In the genomic region with DNA sequence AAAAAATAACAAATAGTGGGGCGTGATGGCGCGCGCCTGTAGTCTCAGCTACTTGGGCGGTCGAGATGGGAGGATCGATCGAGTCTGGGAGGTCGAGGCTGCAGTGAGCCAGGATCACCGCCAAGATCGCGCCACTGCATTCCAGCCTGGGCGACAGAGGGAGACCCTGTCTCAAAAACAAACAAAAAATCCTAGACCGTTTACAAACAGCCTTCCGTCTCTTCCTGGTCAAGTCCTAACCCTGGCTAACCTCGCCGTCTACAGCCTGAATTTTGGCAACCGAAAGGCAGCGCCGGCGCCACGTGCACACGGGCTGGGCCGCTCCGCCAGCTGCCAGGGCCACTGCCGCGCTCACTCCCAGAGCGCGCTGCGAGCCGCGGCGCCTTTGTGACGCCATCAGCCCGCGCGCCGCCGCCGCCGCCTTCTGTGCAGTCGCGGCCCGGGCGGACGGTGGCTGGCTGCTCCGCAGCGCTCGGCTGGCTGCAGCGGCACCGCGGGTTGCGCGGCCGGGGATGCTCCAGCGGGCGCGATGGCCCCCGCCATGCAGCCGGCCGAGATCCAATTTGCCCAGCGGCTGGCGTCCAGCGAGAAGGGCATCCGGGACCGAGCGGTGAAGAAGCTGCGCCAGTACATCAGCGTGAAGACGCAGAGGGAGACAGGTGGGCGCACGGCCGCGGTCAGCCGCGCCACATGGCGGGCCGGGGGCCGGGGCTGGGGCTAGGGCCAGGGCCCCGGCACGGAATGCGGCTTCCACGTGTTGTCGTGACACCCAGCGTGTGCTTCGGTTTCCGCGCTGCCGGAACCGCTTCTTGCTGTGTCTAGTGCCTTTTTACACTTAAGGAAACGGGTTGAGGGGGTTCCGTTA, we compare ENCODE assay signal across 8 cellular contexts. TPM values are rescaled to one million over a fixed set of nuclear protein-coding genes. Genes with fewer than 3 reads are reported as not detected.
A peak's percentile ranks its signal among the peaks of the same experiment; 100 is the strongest.
DNase-seq lines count a peak whose midpoint lies in the region; ATAC-seq and TF ChIP-seq lines count a peak whose summit lies in the region.

A gene (minus strand): TSS at position 353 of the 865 bp plus-strand sequence. CDS start 1,392 bp downstream, outside the sequence.
A gene with protein sequence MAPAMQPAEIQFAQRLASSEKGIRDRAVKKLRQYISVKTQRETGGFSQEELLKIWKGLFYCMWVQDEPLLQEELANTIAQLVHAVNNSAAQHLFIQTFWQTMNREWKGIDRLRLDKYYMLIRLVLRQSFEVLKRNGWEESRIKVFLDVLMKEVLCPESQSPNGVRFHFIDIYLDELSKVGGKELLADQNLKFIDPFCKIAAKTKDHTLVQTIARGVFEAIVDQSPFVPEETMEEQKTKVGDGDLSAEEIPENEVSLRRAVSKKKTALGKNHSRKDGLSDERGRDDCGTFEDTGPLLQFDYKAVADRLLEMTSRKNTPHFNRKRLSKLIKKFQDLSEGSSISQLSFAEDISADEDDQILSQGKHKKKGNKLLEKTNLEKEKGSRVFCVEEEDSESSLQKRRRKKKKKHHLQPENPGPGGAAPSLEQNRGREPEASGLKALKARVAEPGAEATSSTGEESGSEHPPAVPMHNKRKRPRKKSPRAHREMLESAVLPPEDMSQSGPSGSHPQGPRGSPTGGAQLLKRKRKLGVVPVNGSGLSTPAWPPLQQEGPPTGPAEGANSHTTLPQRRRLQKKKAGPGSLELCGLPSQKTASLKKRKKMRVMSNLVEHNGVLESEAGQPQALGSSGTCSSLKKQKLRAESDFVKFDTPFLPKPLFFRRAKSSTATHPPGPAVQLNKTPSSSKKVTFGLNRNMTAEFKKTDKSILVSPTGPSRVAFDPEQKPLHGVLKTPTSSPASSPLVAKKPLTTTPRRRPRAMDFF (plus strand): TSS at position 425 of the 865 bp plus-strand sequence. CDS start 105 bp downstream, at position 530.

- intact Hi-C loops in Caco-2 (cut with micrococcal nuclease; ENCODE audit: unreplicated experiment) (loop anchor here (2.0 kb wide), 1 partner anchor 53 kb away; no protein-coding TSS in a partner anchor), IMR-90 (cut with micrococcal nuclease) (no loop called here), PC-9 (cut with micrococcal nuclease; ENCODE audit: unreplicated experiment) (loop anchor here (5.0 to 10.0 kb wide), 3 partner anchors 53 to 125 kb away; a partner anchor contains a TSS), esophagus squamous epithelium (cut with DNase I) (no loop called here)

- H3K9me2 ChIP-seq in PC-9 (ENCODE audit: insufficient read depth), result no peaks in the 10 kb centered on the region

- peak within 1 kb of the TSS; percentile 96; the same call in 1 of the 3 replicates for H2BK15ac ChIP-seq in IMR-90 (ENCODE audit: low read depth, low read length)

- CTCF ChIA-PET in Caco-2 (lab: Charles Lee) (no interaction called here), IMR-90 (lab: Yijun Ruan, JAX) (no interaction called here), PC-9 (lab: Charles Lee) (no interaction called here)

- H3K27me3 Mint-ChIP-seq in Caco-2 (ENCODE audit: insufficient read depth, unreplicated experiment), result no peaks in the 10 kb centered on the region
- H3K27me3 Mint-ChIP-seq in activated T-cell treated with anti-CD3 and anti-CD28 coated beads, Interleukin-2, amount 50 U/mL, for 4 hours (ENCODE audit: low read depth), result no peaks in the 10 kb centered on the region

- peaks cover 26% of the 10 kb centered on the region for H3F3A ChIP-seq in PC-9 (ENCODE audit: insufficient read depth, low read depth)

- 0 out of 2 replicates have a peak within 1 kb of the TSS, but pooled peaks have one; percentile 64 for H2BK20ac ChIP-seq in IMR-90 (ENCODE audit: low read depth, low read length)

- TF ChIP-seq CTCF in Caco-2 (IDR thresholded peaks at IDR 0.05; ENCODE audit: insufficient read depth in 1 of 2, low read depth in 1 of 2, low read length in 1 of 2, severe bottlenecking in 1 of 2, unreplicated experiment in 1 of 2), result no peak
- peak; percentile 18; the same call in 1 of the 2 replicates for TF ChIP-seq CTCF in IMR-90 (conservative IDR thresholded peaks at IDR 0.05; ENCODE audit: low read depth, low read length)
- no peak for TF ChIP-seq CTCF in PC-9 (conservative IDR thresholded peaks at IDR 0.05)
- TF ChIP-seq CTCF in esophagus squamous epithelium (IDR thresholded peaks at IDR 0.05), result peak in 3 of 6 experiments; percentile 3 to 54 (median 35)

- no peaks in the 10 kb centered on the region; the same call in 1 of the 2 replicates for H3K36me3 ChIP-seq in Caco-2 (ENCODE audit: control insufficient read depth, insufficient read depth, low read length)
- peaks cover 5% of the 10 kb centered on the region for H3K36me3 ChIP-seq in IMR-90 (ENCODE audit: control insufficient read depth, insufficient read depth, low read length)
- no peaks in the 10 kb centered on the region for H3K36me3 ChIP-seq in PC-9 (ENCODE audit: low read depth)
- peaks cover 0 to 31% (median 0%) of the 10 kb centered on the region in 3 donors for H3K36me3 ChIP-seq in esophagus squamous epithelium
- peaks cover 0 to 7% of the 10 kb centered on the region in 2 donors for H3K36me3 ChIP-seq in muscle layer of duodenum (ENCODE audit: control insufficient read depth in 1 of 2, insufficient read depth in 2 of 2, low read length in 2 of 2)

- H3K79me1 ChIP-seq in IMR-90 (ENCODE audit: low read depth in 1 of 2, low read length in 2 of 2), result peaks cover 21 to 34% of the 10 kb centered on the region in 2 experiments

- dilution Hi-C loops in IMR-90 (cut with HindIII; ENCODE audit: low sequenced_read_pairs, unreplicated experiment), result no loop called here

- POLR2A ChIA-PET in Caco-2 (lab: Charles Lee) (interaction anchor here (0.6 kb wide), 1 partner anchor 9 kb away, joined by 4 read pairs; no protein-coding TSS in a partner anchor), IMR-90 (lab: Charles Lee; ENCODE audit: unreplicated experiment) (no interaction called here), PC-9 (lab: Charles Lee; ENCODE audit: unreplicated experiment) (no interaction called here)

- peak within 1 kb of the TSS; percentile 59 for H2BK120ac ChIP-seq in IMR-90 (ENCODE audit: low read depth, low read length)

- H3K56ac ChIP-seq in IMR-90 (ENCODE audit: extremely low read depth, insufficient read depth, low read length), result peak within 1 kb of the TSS; percentile 96

- peak within 1 kb of the TSS; percentile 87 for H2BK5ac ChIP-seq in IMR-90 (ENCODE audit: low read depth, low read length, poor library complexity, severe bottlenecking)

- H3K4me1 ChIP-seq in Caco-2 (peaks cover 10% of the 10 kb centered on the region), IMR-90 (ENCODE audit: control insufficient read depth, insufficient read depth, low read length) (peaks cover 9% of the 10 kb centered on the region), PC-9 (replicated peaks; ENCODE audit: insufficient read depth) (peaks cover 30% of the 10 kb centered on the region), esophagus squamous epithelium (peaks cover 14 to 44% (median 25%) of the 10 kb centered on the region in 3 donors), muscle layer of duodenum (ENCODE audit: control insufficient read depth in 1 of 2, insufficient read depth in 2 of 2, low read length in 2 of 2) (peaks cover 0 to 18% of the 10 kb centered on the region in 2 donors)

- in situ Hi-C loops in IMR-90 (cut with MboI; ENCODE audit: low sequenced_read_pairs), result no loop called here

- peak within 1 kb of the TSS; percentile 95 for H3K27ac Mint-ChIP-seq in Caco-2 (ENCODE audit: unreplicated experiment)

- H3K18ac ChIP-seq in IMR-90 (ENCODE audit: low read depth, low read length), result peak within 1 kb of the TSS; percentile 85

- peak within 1 kb of the TSS; percentile 97 for H3K4ac ChIP-seq in IMR-90 (ENCODE audit: low read depth, low read length)

- H3K4me2 ChIP-seq in IMR-90 (ENCODE audit: low read depth, low read length) (peak within 1 kb of the TSS; percentile 98), PC-9 (peak within 1 kb of the TSS; percentile 97)

- peaks cover 10% of the 10 kb centered on the region for H4K20me1 ChIP-seq in IMR-90 (ENCODE audit: insufficient read depth, low read length)
- H4K20me1 ChIP-seq in PC-9 (ENCODE audit: insufficient read depth), result no peaks in the 10 kb centered on the region

- H3K9me3 ChIP-seq in Caco-2, result no peaks in the 10 kb centered on the region
- H3K9me3 ChIP-seq in IMR-90 (ENCODE audit: control insufficient read depth, insufficient read depth, low read length), result no peaks in the 10 kb centered on the region
- no peaks in the 10 kb centered on the region for H3K9me3 ChIP-seq in PC-9 (ENCODE audit: insufficient read depth, low read depth)
- H3K9me3 ChIP-seq in esophagus squamous epithelium, result no peaks in the 10 kb centered on the region
- no peaks in the 10 kb centered on the region for H3K9me3 ChIP-seq in muscle layer of duodenum (ENCODE audit: control insufficient read depth in 1 of 2, low read length in 2 of 2)

- peaks cover 16% of the 10 kb centered on the region for H3K9me1 ChIP-seq in IMR-90 (ENCODE audit: insufficient read depth, low read length)

- no peaks in the 10 kb centered on the region for H3K9me3 Mint-ChIP-seq in Caco-2 (ENCODE audit: unreplicated experiment)
- H3K9me3 Mint-ChIP-seq in activated T-cell treated with anti-CD3 and anti-CD28 coated beads, Interleukin-2, amount 50 U/mL, for 4 hours, result no peaks in the 10 kb centered on the region

- H3K4me3 Mint-ChIP-seq in Caco-2 (ENCODE audit: unreplicated experiment), result peak within 1 kb of the TSS; percentile 87
- H3K4me3 Mint-ChIP-seq in activated T-cell treated with anti-CD3 and anti-CD28 coated beads, Interleukin-2, amount 50 U/mL, for 4 hours, result peak within 1 kb of the TSS; percentile 95

- H4K8ac ChIP-seq in IMR-90 (ENCODE audit: low read depth in 2 of 2, low read length in 2 of 2), result peak within 1 kb of the TSS; percentile 100

- BruUV-seq in Caco-2 (replicated peaks; lab: Mats Ljungman, UMichigan) (no TSS peak), IMR-90 (replicated peaks; lab: Mats Ljungman, UMichigan) (no TSS peak), PC-9 (replicated peaks; lab: Mats Ljungman, UMichigan) (TSS peak; percentile 55)

- H4K91ac ChIP-seq in IMR-90 (ENCODE audit: insufficient read depth, low read depth, low read length), result peak within 1 kb of the TSS; percentile 98

- H3K4me3 ChIP-seq in Caco-2 (ENCODE audit: low read depth, low read length), result peak within 1 kb of the TSS; percentile 85
- peak within 1 kb of the TSS; percentile 92 for H3K4me3 ChIP-seq in IMR-90 (ENCODE audit: insufficient read depth, low read depth, low read length)
- H3K4me3 ChIP-seq in PC-9, result peak within 1 kb of the TSS; percentile 91
- H3K4me3 ChIP-seq in esophagus squamous epithelium, result peak within 1 kb of the TSS; percentile 70 to 100 (median 98)
- peak within 1 kb of the TSS; percentile 95 to 96 for H3K4me3 ChIP-seq in muscle layer of duodenum (ENCODE audit: low read depth in 1 of 2, low read length in 2 of 2)

- H3K27me3 ChIP-seq in Caco-2 (replicated peaks; ENCODE audit: control insufficient read depth, insufficient read depth, low read length), result no peaks in the 10 kb centered on the region
- no peaks in the 10 kb centered on the region for H3K27me3 ChIP-seq in IMR-90 (ENCODE audit: control insufficient read depth, insufficient read depth, low read length)
- H3K27me3 ChIP-seq in PC-9 (ENCODE audit: insufficient read depth, low read depth), result no peaks in the 10 kb centered on the region
- H3K27me3 ChIP-seq in esophagus squamous epithelium, result no peaks in the 10 kb centered on the region
- H3K27me3 ChIP-seq in muscle layer of duodenum (ENCODE audit: low read depth, low read length), result no peaks in the 10 kb centered on the region

- H3K36me3 Mint-ChIP-seq in Caco-2 (ENCODE audit: insufficient read depth, unreplicated experiment), result peaks cover 55% of the 10 kb centered on the region
- peaks cover 21% of the 10 kb centered on the region for H3K36me3 Mint-ChIP-seq in activated T-cell treated with anti-CD3 and anti-CD28 coated beads, Interleukin-2, amount 50 U/mL, for 4 hours (ENCODE audit: insufficient read depth)

- peak within 1 kb of the TSS; percentile 99 for H4K5ac ChIP-seq in IMR-90 (ENCODE audit: low read depth, low read length)

- H2AK9ac ChIP-seq in IMR-90 (replicated peaks; ENCODE audit: low read depth, low read length, poor library complexity), result peak within 1 kb of the TSS; percentile 98

- peak within 1 kb of the TSS; percentile 92 for H3K23ac ChIP-seq in IMR-90 (ENCODE audit: low read depth, low read length)

- 5% methylated on average over 73 of the region's 92 CpGs; no CpG with 5 or more reads in 1 of the 2 experiments for WGBS in IMR-90 (ENCODE audit: extremely low coverage in 2 of 2, insufficient read length in 1 of 2), 2 experiments
- WGBS in esophagus squamous epithelium, 2 donors, result 24 to 44% methylated on average over 10 to 11 of the region's 92 CpGs

- ATAC-seq in GM21381 (IDR thresholded peaks at IDR 0.05; ENCODE audit: unreplicated experiment) (peak; percentile 84), IMR-90 (ENCODE audit: low read depth) (peak; percentile 92)
- peak; percentile 93 for ATAC-seq in activated T-cell treated with anti-CD3 and anti-CD28 coated beads, Interleukin-2, amount 50 U/mL, for 4 hours

- peaks cover 34% of the 10 kb centered on the region for H3K79me2 ChIP-seq in PC-9 (ENCODE audit: low read depth)

- H3K14ac ChIP-seq in IMR-90 (replicated peaks; ENCODE audit: low read depth, low read length), result peak within 1 kb of the TSS; percentile 95

- peaks cover 19% of the 10 kb centered on the region for H3K4me1 Mint-ChIP-seq in Caco-2 (ENCODE audit: low read depth, unreplicated experiment)
- H3K4me1 Mint-ChIP-seq in activated T-cell treated with anti-CD3 and anti-CD28 coated beads, Interleukin-2, amount 50 U/mL, for 4 hours (ENCODE audit: low read depth), result peaks cover 46% of the 10 kb centered on the region

- TF ChIP-seq RAD21 in IMR-90 (IDR thresholded peaks at IDR 0.05; ENCODE audit: low read length), result peak; percentile 16; the same call in 1 of the 2 replicates

- peak within 1 kb of the TSS; percentile 95 for H2AK5ac ChIP-seq in IMR-90 (ENCODE audit: low read depth, low read length)

- TF ChIP-seq POLR2A in IMR-90 (IDR thresholded peaks at IDR 0.05; ENCODE audit: low read depth, low read length), result peak; percentile 81
- TF ChIP-seq POLR2A in esophagus squamous epithelium (IDR thresholded peaks at IDR 0.05), result peak in 3 of 4 donors; percentile 56 to 81 (median 78)

- peak within 1 kb of the TSS; percentile 90 for H3K27ac ChIP-seq in IMR-90 (ENCODE audit: insufficient read depth, low read length)
- peak within 1 kb of the TSS; percentile 65 for H3K27ac ChIP-seq in PC-9
- peak within 1 kb of the TSS; percentile 80 to 92 (median 90) for H3K27ac ChIP-seq in esophagus squamous epithelium
- peak within 1 kb of the TSS; percentile 78 for H3K27ac ChIP-seq in muscle layer of duodenum (ENCODE audit: low read length)

- H2AFZ ChIP-seq in IMR-90 (replicated peaks; ENCODE audit: low read length, poor library complexity) (peak within 1 kb of the TSS; percentile 98), PC-9 (peak within 1 kb of the TSS; percentile 94)

- peak within 1 kb of the TSS; percentile 86 for H3K9ac ChIP-seq in IMR-90 (ENCODE audit: low read depth, low read length)

- DNase-seq in Caco-2 (peak; percentile 74 to 89), IMR-90 (peak; percentile 79), PC-9 (peak; percentile 55 to 73), esophagus squamous epithelium (lab: John Stamatoyannopoulos, UW) (no peak)
- DNase-seq in activated T-cell treated with anti-CD3 and anti-CD28 coated beads, Interleukin-2, amount 50 U/mL, for 4 hours, result peak; percentile 78
- peak; percentile 85 for DNase-seq in stimulated activated CD8-positive, alpha-beta memory T cell treated with anti-CD3 and anti-CD28 coated beads, Interleukin-4, amount 100 ng/mL, for 48 hours

RNA-seq across cellular contexts. Expression of the first gene that starts in this region (rescaled TPM):
- total RNA-seq in Caco-2 (2022) (10.9 and 11.9 TPM in 2 replicates), IMR-90 (2012; rRNA removed) (0.83 and 0.90 TPM in 2 replicates), PC-9 (2021) (4.6 and 7.3 TPM in 2 replicates), esophagus squamous epithelium (1 to 10 TPM in 1 of 4 donors, under 1 TPM in 2, not detected in 1; 0.35 to 1.1 (median 0.76) TPM)
- polyA plus RNA-seq in IMR-90 (2012; rRNA removed), result 0.63 and 0.87 TPM in 2 replicates
- polyA plus RNA-seq in IMR-90 (2012; cell fraction: cytosol; rRNA removed), result 0.54 and 0.87 TPM in 2 replicates
- polyA plus RNA-seq in IMR-90 (2012; cell fraction: nucleus; rRNA removed; ENCODE audit: low replicate concordance), result 0.42 and 0.91 TPM in 2 replicates
- 1 to 10 TPM; 1.7 to 2.1 (median 1.9) TPM for total RNA-seq in activated T-cell treated with anti-CD3 and anti-CD28 coated beads, Interleukin-2, amount 50 U/mL, for 4 hours

RNA-seq across cellular contexts. Expression of the second gene that starts in this region (rescaled TPM):
- total RNA-seq in Caco-2 (2022), result 49.5 and 52.3 TPM in 2 replicates
- 16.1 and 21.4 TPM in 2 replicates for total RNA-seq in IMR-90 (2012; rRNA removed)
- 11.1 and 11.7 TPM in 2 replicates for polyA plus RNA-seq in IMR-90 (2012; rRNA removed)
- 6.4 and 7.0 TPM in 2 replicates for polyA plus RNA-seq in IMR-90 (2012; cell fraction: cytosol; rRNA removed)
- 9.0 and 10.9 TPM in 2 replicates for polyA plus RNA-seq in IMR-90 (2012; cell fraction: nucleus; rRNA removed; ENCODE audit: low replicate concordance)
- 26.1 and 26.3 TPM in 2 replicates for total RNA-seq in PC-9 (2021)
- total RNA-seq in activated T-cell treated with anti-CD3 and anti-CD28 coated beads, Interleukin-2, amount 50 U/mL, for 4 hours, result 100 to 1,000 TPM; 106 to 132 (median 115) TPM
- 10 to 100 TPM; 13.3 to 23.4 (median 22.5) TPM for total RNA-seq in esophagus squamous epithelium

Comparison
In these comparisons a context has a peak if more than half of its experiments do, and no peak if none do; other contexts are left out.
1. intact Hi-C loops: an anchor here in Caco-2 (2.0 kb wide) and PC-9 (5.0 to 10.0 kb wide); none called in IMR-90 and esophagus squamous epithelium.